Comparison of ENCODE assay signal across 1 cellular context in the genomic region with DNA sequence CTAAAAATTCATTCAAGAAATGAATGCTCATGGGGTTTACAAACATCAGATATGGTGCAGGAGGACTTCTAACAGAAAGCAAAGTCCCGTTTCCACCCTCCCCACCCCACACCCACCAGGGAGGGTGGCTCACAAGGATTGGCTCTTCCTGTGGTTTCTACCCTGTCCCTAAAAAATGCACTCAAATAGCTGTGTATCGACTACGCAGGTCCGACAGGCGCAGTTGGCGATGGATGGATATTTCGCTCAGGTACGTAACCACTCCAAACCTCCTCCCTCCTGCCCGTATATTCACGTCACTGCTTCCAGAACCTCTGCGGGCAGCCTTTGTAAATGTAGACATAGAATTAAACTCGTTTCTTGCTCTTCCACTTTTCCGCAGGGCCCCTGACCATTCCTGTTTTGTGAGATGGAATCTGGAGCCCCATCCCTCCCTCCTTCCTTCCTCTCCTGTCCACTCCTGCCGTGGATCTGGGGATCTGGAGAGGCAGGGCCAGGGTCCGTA.
TF ChIP-seq lines count a peak whose summit lies in the region.

No MANE protein-coding gene starts in this region.

TF ChIP-seq in H1, 55 proteins besides CTCF, POLR2A, EP300 and RAD21:
- TF ChIP-seq NANOG (IDR thresholded peaks at IDR 0.05; ENCODE audit: insufficient read depth, low read depth, low read length, poor library complexity, severe bottlenecking) (no peak), SP4 (IDR thresholded peaks at IDR 0.05; ENCODE audit: low read length) (no peak), KDM1A (IDR thresholded peaks at IDR 0.05; ENCODE audit: borderline replicate concordance, low read length) (no peak), ZNF274 (IDR thresholded peaks at IDR 0.05; ENCODE audit: borderline replicate concordance, extremely low read depth, low read length) (no peak), CBX8 (IDR thresholded peaks at IDR 0.05; ENCODE audit: borderline replicate concordance, low read depth, low read length) (no peak), RNF2 (IDR thresholded peaks at IDR 0.05; ENCODE audit: borderline replicate concordance, low read depth, low read length, missing control alignments, poor library complexity, severe bottlenecking) (no peak), TAF7 (optimal IDR thresholded peaks at IDR 0.05; ENCODE audit: borderline replicate concordance, low read depth, low read length) (no peak), FOSL1 (IDR thresholded peaks at IDR 0.05; ENCODE audit: insufficient read depth, low read depth, low read length) (no peak), ATF2 (IDR thresholded peaks at IDR 0.05; ENCODE audit: low read length) (no peak), KDM4A (IDR thresholded peaks at IDR 0.05; ENCODE audit: low read depth, low read length, severe bottlenecking) (no peak), BCL11A (IDR thresholded peaks at IDR 0.05; ENCODE audit: low read depth in 2 of 2, low read length in 2 of 2) (no peak), SRF (IDR thresholded peaks at IDR 0.05; ENCODE audit: low read depth, low read length) (no peak), HDAC6 (IDR thresholded peaks at IDR 0.05; ENCODE audit: low read depth, low read length) (no peak)
